Comparison of ENCODE assay signal across 8 cellular contexts in genomic region chr13:45416521-45417125, GRCh38. TPM values are rescaled to one million over a fixed set of nuclear protein-coding genes. Genes with fewer than 3 reads are reported as not detected.
DNase-seq lines count a peak whose midpoint lies in the region; ATAC-seq and TF ChIP-seq lines count a peak whose summit lies in the region.

No MANE protein-coding gene starts in this region.

- no peak for DNase-seq in activated naive CD4-positive, alpha-beta T cell (lab: John Stamatoyannopoulos, UW)
- no peak for DNase-seq in activated CD4-positive, alpha-beta memory T cell treated with anti-CD3 and anti-CD28 coated beads for 36 hours
- DNase-seq in left lobe of liver (ENCODE audit: low spot score) (peak; percentile 43), type B pancreatic cell (ENCODE audit: extremely low spot score, unreplicated experiment) (no peak), caudate nucleus (lab: John Stamatoyannopoulos, UW) (no peak)
- DNase-seq in activated effector memory CD4-positive, alpha-beta T cell treated with anti-CD3 and anti-CD28 coated beads, Interleukin-2, amount 50 U/mL, for 16 hours: no peak

- CTCF ChIA-PET in activated CD4-positive, alpha-beta memory T cell treated with anti-CD3 and anti-CD28 coated beads for 36 hours (lab: Charles Lee): interaction anchor here (0.6 to 4.0 kb wide), 6 partner anchors 17 to 948 kb away, joined by 3 to 26 read pairs (median 5); partner anchors contain the start of genes COG3 and TPT1

- ATAC-seq in left lobe of liver: no peak
- no peak for ATAC-seq in HG03460 (IDR thresholded peaks at IDR 0.05; ENCODE audit: unreplicated experiment)

- TF ChIP-seq CTCF in type B pancreatic cell (conservative IDR thresholded peaks at IDR 0.05): no peak

- peak overlapping the region; percentile 91 for H3K27ac Mint-ChIP-seq in activated naive CD4-positive, alpha-beta T cell treated with anti-CD3 and anti-CD28 coated beads, Interleukin-2, amount 50 U/mL, for 24 hours
- peak overlapping the region; percentile 88 for H3K27ac Mint-ChIP-seq in activated CD4-positive, alpha-beta memory T cell treated with anti-CD3 and anti-CD28 coated beads for 36 hours
- H3K27ac Mint-ChIP-seq in type B pancreatic cell: peak overlapping the region; percentile 70

- no peak overlapping the region for H3K27ac ChIP-seq in caudate nucleus (ENCODE audit: low read depth, low read length)

- H3K27me3 Mint-ChIP-seq in activated naive CD4-positive, alpha-beta T cell treated with anti-CD3 and anti-CD28 coated beads, Interleukin-2, amount 50 U/mL, for 24 hours: no peaks in the 10 kb centered on the region
- H3K27me3 Mint-ChIP-seq in activated CD4-positive, alpha-beta memory T cell treated with anti-CD3 and anti-CD28 coated beads for 36 hours: no peaks in the 10 kb centered on the region
- H3K27me3 Mint-ChIP-seq in type B pancreatic cell: no peaks in the 10 kb centered on the region

- intact Hi-C loops in activated CD4-positive, alpha-beta memory T cell treated with anti-CD3 and anti-CD28 coated beads for 36 hours (cut with micrococcal nuclease): loop anchor here (1.0 to 5.0 kb wide), 4 partner anchors 20 to 766 kb away; partner anchors contain the start of genes COG3 and LCP1

- peak overlapping the region; percentile 96 for H3K4me3 Mint-ChIP-seq in activated naive CD4-positive, alpha-beta T cell treated with anti-CD3 and anti-CD28 coated beads, Interleukin-2, amount 50 U/mL, for 24 hours
- H3K4me3 Mint-ChIP-seq in activated CD4-positive, alpha-beta memory T cell treated with anti-CD3 and anti-CD28 coated beads for 36 hours: peak overlapping the region; percentile 84
- peak overlapping the region; percentile 93 for H3K4me3 Mint-ChIP-seq in type B pancreatic cell

- peaks cover under 1% of the 10 kb centered on the region for H3K36me3 Mint-ChIP-seq in activated naive CD4-positive, alpha-beta T cell treated with anti-CD3 and anti-CD28 coated beads, Interleukin-2, amount 50 U/mL, for 24 hours
- no peaks in the 10 kb centered on the region for H3K36me3 Mint-ChIP-seq in activated CD4-positive, alpha-beta memory T cell treated with anti-CD3 and anti-CD28 coated beads for 36 hours
- H3K36me3 Mint-ChIP-seq in type B pancreatic cell: no peaks in the 10 kb centered on the region

- POLR2A ChIA-PET in activated CD4-positive, alpha-beta memory T cell treated with anti-CD3 and anti-CD28 coated beads for 36 hours (lab: Charles Lee): interaction anchor here (1.1 to 2.6 kb wide), 4 partner anchors 17 to 76 kb away, joined by 5 to 16 read pairs (median 10); partner anchors contain the start of genes COG3 and TPT1

- peaks cover 39% of the 10 kb centered on the region for H3K4me1 Mint-ChIP-seq in activated naive CD4-positive, alpha-beta T cell treated with anti-CD3 and anti-CD28 coated beads, Interleukin-2, amount 50 U/mL, for 24 hours
- H3K4me1 Mint-ChIP-seq in activated CD4-positive, alpha-beta memory T cell treated with anti-CD3 and anti-CD28 coated beads for 36 hours (ENCODE audit: low read depth): peaks cover 16% of the 10 kb centered on the region
- peaks cover 17% of the 10 kb centered on the region for H3K4me1 Mint-ChIP-seq in type B pancreatic cell (ENCODE audit: unreplicated experiment)

- H3K9me3 Mint-ChIP-seq in activated naive CD4-positive, alpha-beta T cell treated with anti-CD3 and anti-CD28 coated beads, Interleukin-2, amount 50 U/mL, for 24 hours: no peaks in the 10 kb centered on the region
- no peaks in the 10 kb centered on the region for H3K9me3 Mint-ChIP-seq in activated CD4-positive, alpha-beta memory T cell treated with anti-CD3 and anti-CD28 coated beads for 36 hours
- no peaks in the 10 kb centered on the region for H3K9me3 Mint-ChIP-seq in type B pancreatic cell

RNA-seq across cellular contexts. Expression of gene SLC25A30, which starts 1.6 kb away (rescaled TPM):
- 10 to 100 TPM; 14.6 to 15.3 TPM for total RNA-seq in activated CD4-positive, alpha-beta memory T cell treated with anti-CD3 and anti-CD28 coated beads for 36 hours
- 38.8 TPM for total RNA-seq in left lobe of liver
- 5.5 and 7.6 TPM in 2 replicates for total RNA-seq in type B pancreatic cell (ENCODE audit: low replicate concordance)

RNA-seq across cellular contexts. Expression of gene COG3, which starts 48.1 kb away (rescaled TPM):
- total RNA-seq in activated CD4-positive, alpha-beta memory T cell treated with anti-CD3 and anti-CD28 coated beads for 36 hours: 10 to 100 TPM; 19.5 to 20.5 TPM
- 28.3 TPM for total RNA-seq in left lobe of liver
- total RNA-seq in type B pancreatic cell (ENCODE audit: low replicate concordance): 30.4 and 37.2 TPM in 2 replicates
